ENCODE assay signal across 13 cellular contexts in genomic region chr9:37859043-37859442, GRCh38. TPM values are rescaled to one million over a fixed set of nuclear protein-coding genes. Genes with fewer than 3 reads are reported as not detected.
DNase-seq lines count a peak whose midpoint lies in the region; ATAC-seq, FAIRE-seq and TF ChIP-seq lines count a peak whose summit lies in the region.
"Had no signal": no experiment of that assay in that cellular context is flagged by ENCODE, and none has a peak within 500 bp of the region (broad histone marks: within the 10 kb centered on the region; RNA-seq: fewer than 3 reads in every experiment).

No MANE protein-coding gene starts in this region.

- no peak overlapping the region for H3K27ac ChIP-seq in A549
- H3K27ac ChIP-seq in GM23338 (ENCODE audit: low read depth), result no peak overlapping the region
- no peak overlapping the region for H3K27ac ChIP-seq in Panc1 (ENCODE audit: low read length)
- no peak overlapping the region for H3K27ac ChIP-seq in colonic mucosa
- H3K27ac ChIP-seq: right atrium auricular region, thyroid gland had no signal

- WGBS in A549 (ENCODE audit: missing lambda C conversion rate), result 82% methylated on average over 1 of the region's 1 CpG

- H3K9me3 ChIP-seq in A549 (no peaks in the 10 kb centered on the region), Panc1 (ENCODE audit: control insufficient read depth, insufficient read depth, low read depth, low read length) (no peaks in the 10 kb centered on the region), colonic mucosa (no peaks in the 10 kb centered on the region)
- H3K9me3 ChIP-seq: right atrium auricular region, thyroid gland had no signal

- peak; percentile 54 to 73; a peak in 4 of 6 replicates for ATAC-seq in A549
- no peak for ATAC-seq in GM23338
- ATAC-seq in Panc1, result no peak
- no peak for ATAC-seq in activated naive CD8-positive, alpha-beta T cell treated with anti-CD3 and anti-CD28 coated beads, Interleukin-2, amount 50 U/mL, for 24 hours
- ATAC-seq in HG03108 (IDR thresholded peaks at IDR 0.05; ENCODE audit: unreplicated experiment), result no peak

- BruUV-seq in Panc1 (replicated peaks; lab: Mats Ljungman, UMichigan), result no TSS peak

- H3K4me1 ChIP-seq in A549 (no peaks in the 10 kb centered on the region), GM23338 (ENCODE audit: insufficient read depth) (no peaks in the 10 kb centered on the region), Panc1 (ENCODE audit: control insufficient read depth, insufficient read depth, low read length) (no peaks in the 10 kb centered on the region), colonic mucosa (no peaks in the 10 kb centered on the region)
- H3K4me1 ChIP-seq: right atrium auricular region, thyroid gland had no signal

- in situ Hi-C loops in Panc1 (cut with HindIII; ENCODE audit: low pct_unique_long_range_greater_than_20kb, low sequenced_read_pairs), result no loop called here

- H3K4me1 Mint-ChIP-seq in GM23338, result no peaks in the 10 kb centered on the region
- no peaks in the 10 kb centered on the region for H3K4me1 Mint-ChIP-seq in activated naive CD8-positive, alpha-beta T cell treated with anti-CD3 and anti-CD28 coated beads, Interleukin-2, amount 50 U/mL, for 24 hours

- TF ChIP-seq POLR2A in A549 (IDR thresholded peaks at IDR 0.05; ENCODE audit: low read length), result no peak

- CTCF ChIA-PET in A549 (lab: Yijun Ruan, JAX), result interaction anchor here (0.7 to 1.9 kb wide), 13 partner anchors 8 to 758 kb away, joined by 3 to 8 read pairs (median 3); no protein-coding TSS in a partner anchor
- CTCF ChIA-PET in Panc1 (lab: Charles Lee), result no interaction called here

- H3K36me3 Mint-ChIP-seq in GM23338 (ENCODE audit: low read depth), result peaks cover 3% of the 10 kb centered on the region; the same call in 1 of the 3 replicates
- peaks cover 18% of the 10 kb centered on the region for H3K36me3 Mint-ChIP-seq in activated naive CD8-positive, alpha-beta T cell treated with anti-CD3 and anti-CD28 coated beads, Interleukin-2, amount 50 U/mL, for 24 hours (ENCODE audit: low read depth)

- no peaks in the 10 kb centered on the region; the same call in 1 of the 2 replicates for H4K20me1 ChIP-seq in GM23338 (replicated peaks; ENCODE audit: insufficient read depth)

- no peak overlapping the region for H3K4me2 ChIP-seq in A549
- H3K4me2 ChIP-seq in GM23338, result no peak overlapping the region

- DNase-seq in A549 (ENCODE audit: low read depth in 1 of 2, low spot score in 1 of 2) (peak; percentile 10 to 25), GM23338 (ENCODE audit: low spot score) (no peak), Panc1 (ENCODE audit: low read depth, low spot score) (no peak), fibroblast of gingiva (ENCODE audit: low read depth) (peak; percentile 6), colonic mucosa (no peak), NCI-H510A treated with DMSO at 0.1 percent for 48 hours (lab: John Stamatoyannopoulos, UW) (no peak)
- DNase-seq in activated naive CD8-positive, alpha-beta T cell treated with anti-CD3 and anti-CD28 coated beads, Interleukin-2, amount 50 U/mL, for 24 hours, result no peak
- DNase-seq: NCI-H510A, thyroid gland had no signal

- H3K36me3 ChIP-seq in GM23338 (ENCODE audit: insufficient read depth), result no peaks in the 10 kb centered on the region
- peaks cover 12% of the 10 kb centered on the region; the same call in 1 of the 2 replicates for H3K36me3 ChIP-seq in Panc1 (ENCODE audit: control insufficient read depth, insufficient read depth, low read length)
- peaks cover 7% of the 10 kb centered on the region for H3K36me3 ChIP-seq in colonic mucosa

- peak; percentile 33 to 45; a peak in 3 of 5 replicates for TF ChIP-seq RAD21 in A549 (conservative IDR thresholded peaks at IDR 0.05 in 1 of 2, IDR thresholded peaks at IDR 0.05 in 1 of 2)

- no peaks in the 10 kb centered on the region for H3K9me3 Mint-ChIP-seq in GM23338
- no peaks in the 10 kb centered on the region for H3K9me3 Mint-ChIP-seq in activated naive CD8-positive, alpha-beta T cell treated with anti-CD3 and anti-CD28 coated beads, Interleukin-2, amount 50 U/mL, for 24 hours
- H3K9me3 Mint-ChIP-seq: CD4-positive, CD25-positive, alpha-beta regulatory T cell; memory B cell had no signal

- no peaks in the 10 kb centered on the region for H3K9me2 ChIP-seq in GM23338 (ENCODE audit: insufficient read depth)

- POLR2A ChIA-PET in A549 (lab: Yijun Ruan, JAX), result no interaction called here
- POLR2A ChIA-PET in Panc1 (lab: Charles Lee), result no interaction called here

- H2AFZ ChIP-seq in GM23338, result no peak overlapping the region

- FAIRE-seq in A549 (lab: Jason Lieb, UNC), result no peak

- H3K79me2 ChIP-seq in GM23338 (replicated peaks; ENCODE audit: insufficient read depth), result no peaks in the 10 kb centered on the region

- peaks cover 2% of the 10 kb centered on the region for H3K27me3 Mint-ChIP-seq in GM23338 (ENCODE audit: insufficient read depth, low read depth, poor library complexity)
- H3K27me3 Mint-ChIP-seq in activated naive CD8-positive, alpha-beta T cell treated with anti-CD3 and anti-CD28 coated beads, Interleukin-2, amount 50 U/mL, for 24 hours, result no peaks in the 10 kb centered on the region
- H3K27me3 Mint-ChIP-seq: CD4-positive, CD25-positive, alpha-beta regulatory T cell; memory B cell had no signal

- no peak overlapping the region for H3K4me3 Mint-ChIP-seq in GM23338
- no peak overlapping the region for H3K4me3 Mint-ChIP-seq in activated naive CD8-positive, alpha-beta T cell treated with anti-CD3 and anti-CD28 coated beads, Interleukin-2, amount 50 U/mL, for 24 hours
- H3K4me3 Mint-ChIP-seq: CD4-positive, CD25-positive, alpha-beta regulatory T cell; memory B cell had no signal

- H3K27me3 ChIP-seq in GM23338 (ENCODE audit: insufficient read depth), result no peaks in the 10 kb centered on the region
- H3K27me3 ChIP-seq in Panc1 (ENCODE audit: control insufficient read depth, insufficient read depth, low read length), result no peaks in the 10 kb centered on the region
- no peaks in the 10 kb centered on the region for H3K27me3 ChIP-seq in colonic mucosa
- H3K27me3 ChIP-seq: right atrium auricular region, thyroid gland had no signal

- H3K27ac Mint-ChIP-seq in GM23338, result no peak overlapping the region
- H3K27ac Mint-ChIP-seq in activated naive CD8-positive, alpha-beta T cell treated with anti-CD3 and anti-CD28 coated beads, Interleukin-2, amount 50 U/mL, for 24 hours, result no peak overlapping the region

- TF ChIP-seq EP300 in A549 (IDR thresholded peaks at IDR 0.05), result no peak

- TF ChIP-seq CTCF in A549 (IDR thresholded peaks at IDR 0.05) (peak; percentile 30; the same call in 2 of the 3 replicates), GM23338 (conservative IDR thresholded peaks at IDR 0.05; ENCODE audit: low read depth in 2 of 2) (peak; percentile 25 to 37; a peak in 3 of 4 replicates), Panc1 (IDR thresholded peaks at IDR 0.05) (peak; percentile 15; the same call in 1 of the 2 replicates), colonic mucosa (IDR thresholded peaks at IDR 0.05) (no peak)

- no peak overlapping the region for H3K9ac ChIP-seq in colonic mucosa (ENCODE audit: low read depth in 2 of 2, low read length in 2 of 2)

- no peak overlapping the region for H3K4me3 ChIP-seq in A549
- H3K4me3 ChIP-seq in GM23338, result no peak overlapping the region
- H3K4me3 ChIP-seq in Panc1 (ENCODE audit: low read depth in 2 of 2, low read length in 2 of 2), result no peak overlapping the region
- H3K4me3 ChIP-seq in colonic mucosa, result no peak overlapping the region
- H3K4me3 ChIP-seq: right atrium auricular region, thyroid gland had no signal

- intact Hi-C loops in Panc1 (cut with micrococcal nuclease; ENCODE audit: unreplicated experiment), result no loop called here
- intact Hi-C loops in colonic mucosa (cut with DNase I), result no loop called here

- no peaks in the 10 kb centered on the region for H3F3A ChIP-seq in GM23338 (replicated peaks; ENCODE audit: low read depth)

TF ChIP-seq in A549, 52 proteins besides CTCF, POLR2A, EP300 and RAD21:
- TF ChIP-seq SMC3 (IDR thresholded peaks at IDR 0.05) (0 out of 3 replicates have a peak, but pooled peaks have one; percentile 9), E2F6 (IDR thresholded peaks at IDR 0.05; ENCODE audit: borderline replicate concordance, low read depth) (no peak)

RNA-seq across cellular contexts. Expression of gene SLC25A51, which starts 44.9 kb away (rescaled TPM):
- polyA plus RNA-seq in A549 (2011; rRNA removed) (24.3 and 29.2 TPM in 2 replicates), A549 (2017; fragmentation: RNase III; extraction: RNeasy Plus Mini Kit Qiagen cat#74134 plus additional on column Dnase treatment) (16.6 to 18.0 TPM (median 17.2 TPM) in 3 replicates), GM23338 (2016; fragmentation: Nextera tagmentation; extraction: Ambion mirVana) (5.3 and 5.8 TPM in 2 replicates)
- 11.8 and 14.5 TPM in 2 replicates for polyA plus RNA-seq in A549 (2012; cell fraction: cytosol; rRNA removed)
- polyA plus RNA-seq in A549 (2012; cell fraction: nucleus; rRNA removed), result 5.7 and 8.7 TPM in 2 replicates
- 62.7 and 65.7 TPM in 2 replicates for polyA minus RNA-seq in A549 (2011; rRNA and poly(A)+ RNA removed)
- total RNA-seq in GM23338 (2014; rRNA removed; shearing (Covaris generic)), result 16.8 and 22.0 TPM in 2 replicates
- total RNA-seq in Panc1 (2021; ENCODE audit: unreplicated experiment) (23.4 TPM), colonic mucosa (10 to 100 TPM; 19.4 to 22.7 TPM)
- polyA plus RNA-seq in Panc1 (2012; ENCODE audit: insufficient read length), result 5.9 TPM

RNA-seq across cellular contexts. Expression of gene DCAF10, which starts 58.4 kb away (rescaled TPM):
- 25.8 and 33.1 TPM in 2 replicates for polyA plus RNA-seq in A549 (2011; rRNA removed)
- 5.4 and 7.3 TPM in 2 replicates for polyA plus RNA-seq in A549 (2012; cell fraction: cytosol; rRNA removed)
- polyA plus RNA-seq in A549 (2012; cell fraction: nucleus; rRNA removed), result 3.8 and 4.1 TPM in 2 replicates
- polyA plus RNA-seq in A549 (2017; fragmentation: RNase III; extraction: RNeasy Plus Mini Kit Qiagen cat#74134 plus additional on column Dnase treatment), result 10.9 to 12.4 TPM (median 11.5 TPM) in 3 replicates
- 39.3 and 39.9 TPM in 2 replicates for polyA minus RNA-seq in A549 (2011; rRNA and poly(A)+ RNA removed)
- 11.5 and 14.3 TPM in 2 replicates for total RNA-seq in GM23338 (2014; rRNA removed; shearing (Covaris generic))
- polyA plus RNA-seq in GM23338 (2016; fragmentation: Nextera tagmentation; extraction: Ambion mirVana), result 6.2 and 6.6 TPM in 2 replicates
- total RNA-seq in Panc1 (2021; ENCODE audit: unreplicated experiment), result 18.5 TPM
- 11.4 TPM for polyA plus RNA-seq in Panc1 (2012; ENCODE audit: insufficient read length)
- total RNA-seq in colonic mucosa, result 10 to 100 TPM; 25.4 to 32.7 TPM

Comparison
In these comparisons a context has a peak if more than half of its experiments do, and no peak if none do; other contexts are left out.
1. ATAC-seq: peak in A549 (2 of 2); none in GM23338 (single experiment), Panc1 (single experiment), activated naive CD8-positive, alpha-beta T cell treated with anti-CD3 and anti-CD28 coated beads, Interleukin-2, amount 50 U/mL, for 24 hours (single experiment) and HG03108 (single experiment).
2. DNase-seq: peak in A549 (2 of 2) and fibroblast of gingiva (single experiment); none in GM23338 (single experiment), Panc1 (single experiment), colonic mucosa (single experiment), activated naive CD8-positive, alpha-beta T cell treated with anti-CD3 and anti-CD28 coated beads, Interleukin-2, amount 50 U/mL, for 24 hours (single experiment) and NCI-H510A treated with DMSO at 0.1 percent for 48 hours (single experiment).